In the genomic region with DNA sequence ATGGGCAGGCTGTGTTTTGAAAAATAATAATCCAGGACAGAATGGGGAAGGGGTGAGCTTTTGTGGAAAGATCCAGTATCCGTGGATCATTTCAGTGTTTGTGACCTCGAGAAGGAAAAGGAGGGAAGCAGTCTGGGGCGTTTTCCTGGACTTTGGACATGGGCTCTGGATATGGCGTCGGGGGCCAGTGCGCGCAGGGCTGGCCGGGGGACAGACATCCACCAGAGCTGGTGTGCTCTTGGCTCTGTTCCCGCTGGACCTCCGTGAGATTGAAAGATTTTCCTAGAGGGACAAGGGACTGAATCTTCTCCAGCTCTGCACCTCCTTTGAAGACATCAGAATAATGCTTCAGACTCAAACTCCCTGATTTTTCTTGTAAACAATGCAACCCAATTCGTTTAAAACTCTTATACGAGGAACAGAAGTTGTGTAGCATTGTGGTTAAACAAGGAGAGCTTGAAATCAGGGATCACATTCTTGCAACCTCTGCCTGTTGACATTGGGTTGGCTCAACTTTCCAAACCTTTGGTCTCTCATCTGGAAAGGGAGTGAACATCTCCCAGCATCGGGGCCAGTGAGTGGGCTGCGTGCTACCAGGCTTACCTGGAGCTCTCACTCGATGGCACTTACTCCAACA, we compare ENCODE assay signal across 14 cellular contexts.
"Had no signal": no experiment of that assay in that cellular context is flagged by ENCODE, and none has a peak within 500 bp of the region (broad histone marks: within the 10 kb centered on the region; RNA-seq: fewer than 3 reads in every experiment).

No MANE protein-coding gene starts in this region.

- H3K36me3 Mint-ChIP-seq: activated naive CD4-positive, alpha-beta T cell treated with anti-CD3 and anti-CD28 coated beads, Interleukin-2, amount 50 U/mL, for 24 hours; memory B cell had no signal

- H3K9me3 ChIP-seq: body of pancreas, testis, uterus had no signal

- H3K27ac Mint-ChIP-seq: activated naive CD4-positive, alpha-beta T cell treated with anti-CD3 and anti-CD28 coated beads, Interleukin-2, amount 50 U/mL, for 24 hours; memory B cell had no signal

- H3K27me3 ChIP-seq: body of pancreas, testis, uterus had no signal

- H3K4me1 ChIP-seq: body of pancreas, testis, uterus had no signal

- H3K27ac ChIP-seq: body of pancreas, testis, uterus, WERI-Rb-1 had no signal

- H3K4me3 ChIP-seq: body of pancreas, testis, uterus had no signal

- H3K9me3 Mint-ChIP-seq: activated naive CD4-positive, alpha-beta T cell treated with anti-CD3 and anti-CD28 coated beads, Interleukin-2, amount 50 U/mL, for 24 hours; memory B cell; nephron progenitor cell; stimulated activated naive CD8-positive, alpha-beta T cell treated with anti-CD3 and anti-CD28 coated beads, Interleukin-15, amount 100 ng/mL, for 72 hours had no signal

- H3K36me3 ChIP-seq: uterus, WERI-Rb-1 had no signal

- ATAC-seq: body of pancreas; left cardiac atrium; stimulated activated naive CD8-positive, alpha-beta T cell treated with anti-CD3 and anti-CD28 coated beads, Interleukin-15, amount 100 ng/mL, for 72 hours had no signal

- H3K4me3 Mint-ChIP-seq: activated naive CD4-positive, alpha-beta T cell treated with anti-CD3 and anti-CD28 coated beads, Interleukin-2, amount 50 U/mL, for 24 hours; memory B cell; nephron progenitor cell; stimulated activated naive CD8-positive, alpha-beta T cell treated with anti-CD3 and anti-CD28 coated beads, Interleukin-15, amount 100 ng/mL, for 72 hours had no signal

- DNase-seq: activated CD4-positive, alpha-beta T cell treated with anti-CD3 and anti-CD28 coated beads for 4 hours; body of pancreas; central memory CD4-positive, alpha-beta T cell; effector memory CD4-positive, alpha-beta T cell; left cardiac atrium; nephron progenitor cell; stimulated activated CD4-positive, alpha-beta T cell treated with anti-CD3 and anti-CD28 coated beads, Interleukin-4, amount 100 ng/mL, for 1 hour; stimulated activated naive CD8-positive, alpha-beta T cell treated with anti-CD3 and anti-CD28 coated beads, Interleukin-15, amount 100 ng/mL, for 72 hours; T1000; testis; uterus; WERI-Rb-1 had no signal
